In the genomic region with DNA sequence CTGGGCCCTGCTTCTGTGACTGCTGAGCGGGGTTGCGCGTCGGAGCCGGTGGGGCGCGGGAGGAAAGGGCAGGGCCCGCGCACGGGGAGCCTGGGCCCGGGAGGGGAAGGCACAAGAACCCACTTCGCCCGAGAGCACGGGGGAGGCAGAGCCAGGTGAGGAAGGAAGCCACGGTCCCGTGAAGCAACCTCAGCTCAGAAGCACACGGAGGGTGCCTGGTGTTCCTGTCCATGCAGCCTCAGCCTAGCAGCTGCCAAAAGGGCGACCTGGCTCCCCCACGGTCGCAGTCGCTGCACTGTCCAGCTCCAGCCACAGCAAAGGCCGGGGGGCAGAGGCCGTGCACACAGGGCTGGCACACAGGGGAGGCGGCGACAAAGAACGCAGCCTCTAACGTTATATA, we compare ENCODE assay signal across 10 cellular contexts. TPM values are rescaled to one million over a fixed set of nuclear protein-coding genes. Genes with fewer than 3 reads are reported as not detected.
DNase-seq lines count a peak whose midpoint lies in the region; ATAC-seq, FAIRE-seq and TF ChIP-seq lines count a peak whose summit lies in the region.
"Had no signal": no experiment of that assay in that cellular context is flagged by ENCODE, and none has a peak within 500 bp of the region (broad histone marks: within the 10 kb centered on the region; RNA-seq: fewer than 3 reads in every experiment).

No MANE protein-coding gene starts in this region.

- H3K36me3 Mint-ChIP-seq in CD14-positive monocyte (peaks cover 61 to 67% of the 10 kb centered on the region in 2 donors), nephron progenitor cell (ENCODE audit: low read depth) (peaks cover 13% of the 10 kb centered on the region)
- peaks cover 25% of the 10 kb centered on the region for H3K36me3 Mint-ChIP-seq in activated naive CD8-positive, alpha-beta T cell treated with anti-CD3 and anti-CD28 coated beads, Interleukin-2, amount 10 ng/mL, durations not matched to agents 7 days and 5 days

- intact Hi-C loops in CD14-positive monocyte (cut with micrococcal nuclease): loop anchor here in 1 of 2 donors (2.0 kb wide), 1 partner anchor 35 kb away; no protein-coding TSS in a partner anchor

- peaks cover 0 to 2% (median 0%) of the 10 kb centered on the region in 7 donors for H3K9me3 Mint-ChIP-seq in CD14-positive monocyte
- no peaks in the 10 kb centered on the region for H3K9me3 Mint-ChIP-seq in activated naive CD8-positive, alpha-beta T cell treated with anti-CD3 and anti-CD28 coated beads, Interleukin-2, amount 10 ng/mL, durations not matched to agents 7 days and 5 days
- no peaks in the 10 kb centered on the region for H3K9me3 Mint-ChIP-seq in nephron progenitor cell

- H3K27me3 Mint-ChIP-seq in CD14-positive monocyte (ENCODE audit: low read depth in 3 of 3): peaks cover 2 to 11% (median 3%) of the 10 kb centered on the region in 3 donors
- no peaks in the 10 kb centered on the region for H3K27me3 Mint-ChIP-seq in activated naive CD8-positive, alpha-beta T cell treated with anti-CD3 and anti-CD28 coated beads, Interleukin-2, amount 10 ng/mL, durations not matched to agents 7 days and 5 days
- peaks cover 3% of the 10 kb centered on the region for H3K27me3 Mint-ChIP-seq in nephron progenitor cell (ENCODE audit: low read depth, poor library complexity)

- peak overlapping the region in 1 of 2 donors; percentile 47 for H3K4me3 Mint-ChIP-seq in CD14-positive monocyte
- peak overlapping the region; percentile 46 for H3K4me3 Mint-ChIP-seq in activated naive CD8-positive, alpha-beta T cell treated with anti-CD3 and anti-CD28 coated beads, Interleukin-2, amount 10 ng/mL, durations not matched to agents 7 days and 5 days
- no peak overlapping the region for H3K4me3 Mint-ChIP-seq in nephron progenitor cell

- no peak for TF ChIP-seq CTCF in CD14-positive monocyte (IDR thresholded peaks at IDR 0.05)
- TF ChIP-seq CTCF in nephron progenitor cell (IDR thresholded peaks at IDR 0.05): no peak

- POLR2A ChIA-PET in activated naive CD8-positive, alpha-beta T cell treated with anti-CD3 and anti-CD28 coated beads, Interleukin-2, amount 10 ng/mL, durations not matched to agents 7 days and 5 days (lab: Charles Lee): interaction anchor here (1.2 to 27.4 kb wide), 6 partner anchors 9 to 268 kb away, joined by 3 to 782 read pairs (median 12); partner anchors contain the start of genes EHD1, FAU, MRPL49 and ZNHIT2

- peaks cover 86% of the 10 kb centered on the region for H3K4me1 Mint-ChIP-seq in CD14-positive monocyte
- peaks cover 75% of the 10 kb centered on the region for H3K4me1 Mint-ChIP-seq in activated naive CD8-positive, alpha-beta T cell treated with anti-CD3 and anti-CD28 coated beads, Interleukin-2, amount 10 ng/mL, durations not matched to agents 7 days and 5 days
- peaks cover 29% of the 10 kb centered on the region for H3K4me1 Mint-ChIP-seq in nephron progenitor cell

- peak; percentile 21 for FAIRE-seq in GM19239 (lab: Jason Lieb, UNC)

- DNase-seq in CD14-positive monocyte (ENCODE audit: low spot score): no peak
- DNase-seq in GM19239 (ENCODE audit: insufficient read length, low spot score): no peak
- DNase-seq in activated naive CD8-positive, alpha-beta T cell treated with anti-CD3 and anti-CD28 coated beads, Interleukin-2, amount 10 ng/mL, durations not matched to agents 7 days and 5 days: peak; percentile 48
- no peak for DNase-seq in nephron progenitor cell
- no peak for DNase-seq in GF-D8 (lab: John Stamatoyannopoulos, UW)
- DNase-seq in NCI-H2107 treated with DMSO at 0.1 percent for 48 hours (lab: John Stamatoyannopoulos, UW; ENCODE audit: unreplicated experiment): no peak
- DNase-seq: NCI-H226; stimulated activated CD4-positive, alpha-beta T cell treated with anti-CD3 and anti-CD28 coated beads, Interleukin-15, amount 100 ng/mL, for 24 hours had no signal

- peak overlapping the region; percentile 18 to 97 (median 79) for H3K27ac Mint-ChIP-seq in CD14-positive monocyte
- H3K27ac Mint-ChIP-seq in activated naive CD8-positive, alpha-beta T cell treated with anti-CD3 and anti-CD28 coated beads, Interleukin-2, amount 10 ng/mL, durations not matched to agents 7 days and 5 days: peak overlapping the region; percentile 72
- peak overlapping the region; percentile 71 for H3K27ac Mint-ChIP-seq in nephron progenitor cell

- ATAC-seq in activated naive CD8-positive, alpha-beta T cell treated with anti-CD3 and anti-CD28 coated beads, Interleukin-2, amount 10 ng/mL, durations not matched to agents 7 days and 5 days (ENCODE audit: low read depth): no peak
- no peak for ATAC-seq in HG02623 (IDR thresholded peaks at IDR 0.05; ENCODE audit: unreplicated experiment)
- ATAC-seq in activated CD4-positive, CD25-positive, alpha-beta regulatory T cell treated with anti-CD3 and anti-CD28 coated beads, Interleukin-2, amount 50 U/mL, for 24 hours: no peak

RNA-seq across cellular contexts. Expression of gene CDC42BPG, which starts 9.3 kb away (rescaled TPM):
- not detected for polyA plus RNA-seq in CD14-positive monocyte
- 1 to 10 TPM; 3.4 to 3.5 TPM for total RNA-seq in activated naive CD8-positive, alpha-beta T cell treated with anti-CD3 and anti-CD28 coated beads, Interleukin-2, amount 10 ng/mL, durations not matched to agents 7 days and 5 days

RNA-seq across cellular contexts. Expression of gene EHD1, which starts 24.7 kb away (rescaled TPM):
- polyA plus RNA-seq in CD14-positive monocyte: 10 to 100 TPM; 30.3 to 48.4 TPM
- total RNA-seq in activated naive CD8-positive, alpha-beta T cell treated with anti-CD3 and anti-CD28 coated beads, Interleukin-2, amount 10 ng/mL, durations not matched to agents 7 days and 5 days: 100 to 1,000 TPM; 187 to 195 TPM

RNA-seq across cellular contexts. Expression of gene MEN1, which starts 43.4 kb away (rescaled TPM):
- 10 to 100 TPM in 1 of 2 donors, 1 to 10 TPM in 1; 9.4 to 10.0 TPM for polyA plus RNA-seq in CD14-positive monocyte
- total RNA-seq in activated naive CD8-positive, alpha-beta T cell treated with anti-CD3 and anti-CD28 coated beads, Interleukin-2, amount 10 ng/mL, durations not matched to agents 7 days and 5 days: 10 to 100 TPM; 37.4 to 39.0 TPM

RNA-seq across cellular contexts. Expression of gene MAP4K2, which starts 50.7 kb away (rescaled TPM):
- 10 to 100 TPM in 1 of 2 donors, 1 to 10 TPM in 1; 9.9 to 12.6 TPM for polyA plus RNA-seq in CD14-positive monocyte
- total RNA-seq in activated naive CD8-positive, alpha-beta T cell treated with anti-CD3 and anti-CD28 coated beads, Interleukin-2, amount 10 ng/mL, durations not matched to agents 7 days and 5 days: 10 to 100 TPM; 92.0 to 96.2 TPM
